In the genomic region with DNA sequence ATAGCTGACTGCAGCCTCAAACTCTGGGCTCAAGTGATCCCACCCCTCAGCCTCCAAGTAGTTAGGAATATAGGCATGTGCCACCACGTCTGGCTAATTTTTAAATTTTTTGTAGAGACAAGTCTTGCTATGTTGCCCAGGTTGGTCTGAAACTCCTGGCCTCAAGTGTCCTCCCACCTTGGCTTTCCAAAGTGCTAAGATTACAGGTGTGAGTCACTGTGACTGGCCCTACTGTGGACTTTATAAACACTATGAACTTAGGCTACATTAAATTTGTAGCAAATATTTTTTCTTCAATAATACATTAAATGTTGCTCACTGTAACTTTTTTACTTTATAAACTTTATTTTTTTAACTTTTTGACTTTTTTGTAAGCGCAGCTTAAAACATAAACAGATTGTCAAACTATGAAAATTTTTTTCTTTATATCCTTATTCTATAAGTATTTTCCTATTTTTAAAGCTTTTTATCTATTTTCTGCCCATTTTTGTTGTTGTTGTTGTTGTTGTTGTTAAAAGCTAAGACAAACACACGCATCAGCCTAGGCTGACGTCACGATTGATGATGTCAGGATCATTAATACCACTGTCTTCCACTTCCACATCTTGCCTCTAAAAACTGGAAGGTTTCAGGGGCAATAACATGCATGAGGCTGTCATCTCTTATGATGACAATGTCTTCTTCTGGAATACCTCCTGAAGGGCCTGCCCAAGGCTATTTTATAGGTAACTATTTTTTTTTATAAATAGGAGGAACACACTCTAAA, we compare ENCODE assay signal across 18 cellular contexts.
"Had no signal": no experiment of that assay in that cellular context is flagged by ENCODE, and none has a peak within 500 bp of the region (broad histone marks: within the 10 kb centered on the region; RNA-seq: fewer than 3 reads in every experiment).

No MANE protein-coding gene starts in this region.

- H3K27ac Mint-ChIP-seq: naive thymus-derived CD8-positive, alpha-beta T cell; type B pancreatic cell had no signal

- DNase-seq: effector CD4-positive, alpha-beta T cell; endodermal cell; glutamatergic neuron; kidney glomerular epithelial cell; mucosa of descending colon; naive thymus-derived CD8-positive, alpha-beta T cell; psoas muscle; stimulated activated CD4-positive, alpha-beta T cell treated with anti-CD3 and anti-CD28 coated beads, Interleukin-2, amount 100 ng/mL, for 48 hours; stimulated activated naive CD4-positive, alpha-beta T cell treated with Interleukin-2 at 50 U/mL for 16 hours; thyroid gland had no signal

- H3K36me3 ChIP-seq: gastroesophageal sphincter, neutrophil, thyroid gland had no signal

- H3K4me1 Mint-ChIP-seq: naive thymus-derived CD8-positive, alpha-beta T cell had no signal

- H3K27me3 ChIP-seq: gastroesophageal sphincter, neutrophil, thyroid gland had no signal

- H3K4me3 ChIP-seq: coronary artery, gastroesophageal sphincter, mucosa of descending colon, psoas muscle, smooth muscle cell, thyroid gland had no signal

- FAIRE-seq: endothelial cell of umbilical vein, urothelium cell line had no signal

- H3K9me3 Mint-ChIP-seq: endodermal cell; naive thymus-derived CD8-positive, alpha-beta T cell; type B pancreatic cell had no signal

- H3K27ac ChIP-seq: coronary artery, gastroesophageal sphincter, neutrophil, psoas muscle, thyroid gland had no signal

- H3K27me3 Mint-ChIP-seq: type B pancreatic cell had no signal

- H3K9me3 ChIP-seq: gastroesophageal sphincter, mucosa of descending colon, neutrophil, psoas muscle, thyroid gland had no signal

- H3K36me3 Mint-ChIP-seq: type B pancreatic cell had no signal

- H3K4me2 ChIP-seq: smooth muscle cell had no signal

- H3K4me1 ChIP-seq: gastroesophageal sphincter, psoas muscle had no signal

- ATAC-seq: esophagus mucosa; gastroesophageal sphincter; mucosa of descending colon; naive thymus-derived CD8-positive, alpha-beta T cell; psoas muscle had no signal

- H3K4me3 Mint-ChIP-seq: endodermal cell; naive thymus-derived CD8-positive, alpha-beta T cell; type B pancreatic cell had no signal
